Comparison of ENCODE assay signal across 8 cellular contexts in the genomic region with DNA sequence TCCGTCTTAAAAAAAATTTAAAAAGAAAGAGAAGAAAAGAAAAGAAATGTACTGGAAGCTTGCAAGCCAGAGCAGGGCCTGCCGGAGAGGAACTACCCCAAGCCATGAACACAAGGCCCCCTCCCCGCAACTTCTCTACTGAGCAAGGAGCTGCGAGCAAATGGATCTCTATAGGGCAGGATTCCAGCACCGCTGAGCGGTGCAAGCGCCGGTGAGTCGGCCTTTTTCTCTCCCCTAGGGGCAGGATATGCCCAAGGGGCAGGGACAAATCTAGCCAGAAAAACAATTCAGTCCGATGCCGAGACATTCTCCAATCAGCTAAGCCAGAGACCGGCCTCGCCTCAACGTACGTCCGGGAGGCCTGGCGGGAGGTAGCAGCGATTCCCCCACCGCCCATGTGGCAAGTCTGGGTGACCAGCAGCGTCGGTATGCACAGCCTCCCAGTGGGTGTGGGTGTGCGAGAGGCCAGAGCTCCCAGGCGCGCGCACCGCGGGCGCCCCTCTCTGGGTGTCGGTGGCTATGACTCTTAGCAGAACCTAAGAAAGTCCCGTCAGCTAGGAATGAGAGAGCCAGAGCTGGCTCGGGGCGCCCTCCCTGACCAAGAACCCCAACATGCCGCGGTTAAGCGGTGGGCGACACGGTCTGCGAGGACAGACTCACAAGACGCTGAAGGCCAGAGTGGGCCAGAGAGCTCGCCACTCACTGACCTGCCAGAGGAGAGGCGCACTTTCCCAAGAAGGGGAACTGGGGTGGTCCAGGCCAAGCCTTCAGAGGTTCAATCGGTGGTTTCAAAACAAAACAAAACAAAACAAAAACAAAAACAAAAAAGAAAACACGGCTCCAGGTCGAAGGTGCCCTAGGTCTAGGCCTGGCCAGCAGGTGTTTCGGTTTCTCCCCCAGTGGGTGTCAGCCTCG. TPM values are rescaled to one million over a fixed set of nuclear protein-coding genes. Genes with fewer than 3 reads are reported as not detected.
A peak's percentile ranks its signal among the peaks of the same experiment; 100 is the strongest.
DNase-seq lines count a peak whose midpoint lies in the region; ATAC-seq, FAIRE-seq and TF ChIP-seq lines count a peak whose summit lies in the region.
"Had no signal": no experiment of that assay in that cellular context is flagged by ENCODE, and none has a peak within 500 bp of the region (broad histone marks: within the 10 kb centered on the region; RNA-seq: fewer than 3 reads in every experiment).

No MANE protein-coding gene starts in this region.

- FAIRE-seq in K562 (lab: Jason Lieb, UNC) = no peak

- H2BK20ac ChIP-seq in H9 (ENCODE audit: low read depth, low read length, poor library complexity, severe bottlenecking) = no peak overlapping the region

- H3K9ac ChIP-seq in H9 (ENCODE audit: extremely low read depth, insufficient read length, low read length) = peak overlapping the region; percentile 23
- H3K9ac ChIP-seq in K562 (ENCODE audit: insufficient read depth in 1 of 2, low read depth in 2 of 2, low read length in 2 of 2) = no peak overlapping the region
- H3K9ac ChIP-seq in iPS-15b (ENCODE audit: low read depth, low read length) = peak overlapping the region; percentile 37

- peak in 1 of 2 experiments; percentile 52; a peak in 3 of 4 replicates for TF ChIP-seq RAD21 in K562 (CRISPR knock-in tag; conservative IDR thresholded peaks at IDR 0.05 in 1 of 2, IDR thresholded peaks at IDR 0.05 in 1 of 2)

- H3K36me3 ChIP-seq in K562 (ENCODE audit: control insufficient read depth, insufficient read depth, low read length) (no peaks in the 10 kb centered on the region), iPS-15b (ENCODE audit: control insufficient read depth, insufficient read depth, low read length) (no peaks in the 10 kb centered on the region), sigmoid colon (no peaks in the 10 kb centered on the region)

- H3K79me1 ChIP-seq in H9 (ENCODE audit: insufficient read depth, low read depth, low read length, poor library complexity, severe bottlenecking) = no peaks in the 10 kb centered on the region

- H3K9me1 ChIP-seq in K562 (ENCODE audit: control insufficient read depth, insufficient read depth, low read length) = no peaks in the 10 kb centered on the region

- H2BK12ac ChIP-seq in H9 (ENCODE audit: insufficient read length, low read depth, low read length) = no peak overlapping the region

- H3K9me3 Mint-ChIP-seq in H9 = peaks cover 0 to 2% of the 10 kb centered on the region in 2 experiments; a peak in 1 of 5 replicates

- CTCF ChIA-PET in K562 (lab: Yijun Ruan, JAX; ENCODE audit: low intra/inter-chr PET ratio) = no interaction called here

- H3T11ph ChIP-seq in H9 (ENCODE audit: low read length) = no peak overlapping the region

- H2AFZ ChIP-seq in H9 (ENCODE audit: low read length) (no peak overlapping the region), K562 (ENCODE audit: low read depth, low read length) (no peak overlapping the region)

- no peak overlapping the region for H2BK120ac ChIP-seq in H9 (ENCODE audit: low read depth, low read length, poor library complexity, severe bottlenecking)

- no TSS peak for BruUV-seq in K562 (replicated peaks; lab: Mats Ljungman, UMichigan)

- H3K4ac ChIP-seq in H9 (ENCODE audit: low read depth, low read length) = no peak overlapping the region

- DNase-seq in GM04503 (ENCODE audit: low read depth) = peak; percentile 63
- peak; percentile 90 for DNase-seq in H9
- DNase-seq in NCI-H510A treated with DMSO at 0.1 percent for 48 hours (lab: John Stamatoyannopoulos, UW) = peak; percentile 96
- peak; percentile 49 to 60 (median 52) for DNase-seq in K562 (ENCODE audit: extremely low read depth in 1 of 4, low spot score in 3 of 4)
- peak; percentile 79 for DNase-seq in sigmoid colon
- DNase-seq in NAMALWA (ENCODE audit: low spot score) = no peak

- H3K27me3 ChIP-seq in H9 (ENCODE audit: insufficient read depth, low read length) (no peaks in the 10 kb centered on the region), K562 (ENCODE audit: control insufficient read depth in 2 of 2, insufficient read depth in 2 of 2, low read length in 2 of 2) (peaks cover 2 to 18% of the 10 kb centered on the region in 2 experiments; a peak in 4 of 5 replicates), iPS-15b (ENCODE audit: control insufficient read depth, insufficient read depth, low read length) (peaks cover 12% of the 10 kb centered on the region), sigmoid colon (peaks cover 24 to 77% (median 67%) of the 10 kb centered on the region in 3 donors)

- H2BK5ac ChIP-seq in H9 (ENCODE audit: insufficient read length, low read length) = no peak overlapping the region

- no CpG with 5 or more reads among the region's 46 CpGs for WGBS in H9 (ENCODE audit: extremely low coverage, insufficient read length, low lambda C conversion rate)
- 5% methylated on average over 45 of the region's 46 CpGs for WGBS in K562 (ENCODE audit: insufficient coverage, low coverage, missing lambda C conversion rate)
- 3 to 6% methylated on average over 46 of the region's 46 CpGs for WGBS in sigmoid colon, 2 donors

- H3K79me2 ChIP-seq in H9 (ENCODE audit: insufficient read depth, low read length) (peaks cover 2% of the 10 kb centered on the region; the same call in 1 of the 2 replicates), K562 (ENCODE audit: control insufficient read depth, insufficient read depth, low read length) (no peaks in the 10 kb centered on the region)

- peaks cover 43% of the 10 kb centered on the region for H3K23me2 ChIP-seq in H9 (ENCODE audit: insufficient read length, low read depth, low read length, poor library complexity, severe bottlenecking)

- POLR2A ChIA-PET in K562 (lab: Yijun Ruan, JAX) = no interaction called here

- H3K18ac ChIP-seq in H9 (ENCODE audit: insufficient read length, low read depth, low read length) = no peak overlapping the region

- H2BK15ac ChIP-seq in H9 (ENCODE audit: low read depth, low read length) = no peak overlapping the region

- H4K20me1 ChIP-seq in H9 (ENCODE audit: control insufficient read depth, insufficient read depth, insufficient read length) = no peaks in the 10 kb centered on the region
- H4K20me1 ChIP-seq in K562 (replicated peaks; ENCODE audit: control insufficient read depth, insufficient read depth, low read length) = no peaks in the 10 kb centered on the region

- H3K9me3 ChIP-seq in H9 (ENCODE audit: control insufficient read depth, low read depth, low read length) (no peaks in the 10 kb centered on the region), K562 (replicated peaks; ENCODE audit: control insufficient read depth, insufficient read depth, low read depth, low read length) (no peaks in the 10 kb centered on the region), iPS-15b (ENCODE audit: control insufficient read depth, insufficient read depth, low read length) (no peaks in the 10 kb centered on the region), sigmoid colon (no peaks in the 10 kb centered on the region)

- H3K27ac ChIP-seq in H9 (ENCODE audit: insufficient read length, low read depth, low read length) = no peak overlapping the region
- H3K27ac ChIP-seq in K562 (ENCODE audit: extremely low read depth, low read depth, low read length) = no peak overlapping the region
- no peak overlapping the region for H3K27ac ChIP-seq in sigmoid colon

- H3K56ac ChIP-seq in H9 (ENCODE audit: insufficient read length, low read depth, low read length) = no peak overlapping the region

- H3K4me1 Mint-ChIP-seq in H9 = peaks cover 36 to 44% of the 10 kb centered on the region in 2 experiments

- H3K23ac ChIP-seq in H9 (ENCODE audit: insufficient read length, low read depth, low read length) = no peak overlapping the region

- TF ChIP-seq POLR2A in K562 (conservative IDR thresholded peaks at IDR 0.05) (no peak), sigmoid colon (IDR thresholded peaks at IDR 0.05) (no peak)

- H3K4me3 Mint-ChIP-seq in H9 = peak overlapping the region; percentile 77 to 93

- no peak overlapping the region for H4K91ac ChIP-seq in H9 (ENCODE audit: insufficient read length, low read depth, low read length)

- peak; percentile 97 for ATAC-seq in K562

- no peak overlapping the region for H4K5ac ChIP-seq in H9 (ENCODE audit: insufficient read length, low read depth, low read length)

- H2AK5ac ChIP-seq in H9 (ENCODE audit: insufficient read length, low read length) = no peak overlapping the region

- no peak overlapping the region for H4K8ac ChIP-seq in H9 (replicated peaks; ENCODE audit: insufficient read length, low read depth, low read length)

- peak overlapping the region; percentile 86 for H3K4me2 ChIP-seq in H9 (ENCODE audit: insufficient read depth, insufficient read length, low read length)
- H3K4me2 ChIP-seq in K562 (ENCODE audit: insufficient read depth, low read length) = no peak overlapping the region

- H3K36me3 Mint-ChIP-seq in H9 (ENCODE audit: insufficient read depth in 1 of 3, low read depth in 3 of 3) = peaks cover 5 to 14% (median 12%) of the 10 kb centered on the region in 3 experiments; a peak in 5 of 7 replicates

- intact Hi-C loops in K562 (cut with micrococcal nuclease) (no loop called here), sigmoid colon (cut with DNase I) (loop anchor here (2.0 kb wide), 1 partner anchor 530 kb away; no protein-coding TSS in a partner anchor)

- peak overlapping the region in 1 of 3 experiments; percentile 89; a peak in 4 of 7 replicates for H3K27ac Mint-ChIP-seq in H9

- in situ Hi-C loops in K562 (cut with MboI) = no loop called here

- TF ChIP-seq EP300 in K562 (IDR thresholded peaks at IDR 0.05; ENCODE audit: low read length) (no peak), sigmoid colon (IDR thresholded peaks at IDR 0.05) (no peak)

- H3K4me3 ChIP-seq in K562 (no peak overlapping the region), iPS-15b (ENCODE audit: low read depth, low read length) (peak overlapping the region; percentile 81), sigmoid colon (peak overlapping the region; percentile 12 to 50 (median 44))

- H3K14ac ChIP-seq in H9 (ENCODE audit: insufficient read depth, low read length) = 0 out of 2 replicates have a peak overlapping the region, but pooled peaks have one; percentile 58

- H3K4me1 ChIP-seq in H9 (ENCODE audit: insufficient read depth, low read length) (peaks cover 8% of the 10 kb centered on the region; the same call in 1 of the 2 replicates), K562 (replicated peaks in 1 of 2; ENCODE audit: control insufficient read depth in 2 of 2, insufficient read depth in 2 of 2, low read length in 2 of 2) (peaks cover 0 to 10% of the 10 kb centered on the region in 2 experiments; a peak in 2 of 5 replicates), iPS-15b (ENCODE audit: control insufficient read depth, insufficient read depth, low read length) (peaks cover 6% of the 10 kb centered on the region), sigmoid colon (peaks cover 0 to 46% (median 44%) of the 10 kb centered on the region in 4 donors)

- TF ChIP-seq CTCF in H9 (conservative IDR thresholded peaks at IDR 0.05) = peak; percentile 83
- TF ChIP-seq CTCF in K562 (IDR thresholded peaks at IDR 0.05 in 2 of 3, conservative IDR thresholded peaks at IDR 0.05 in 1 of 3; ENCODE audit: insufficient read depth in 2 of 3, low read depth in 1 of 3, low read length in 3 of 3) = peak; percentile 51 to 77 (median 59)
- TF ChIP-seq CTCF in sigmoid colon (IDR thresholded peaks at IDR 0.05) = peak; percentile 34 to 58 (median 44)

- peaks cover 34% of the 10 kb centered on the region for H3K27me3 Mint-ChIP-seq in H9 (ENCODE audit: low read depth)

RNA-seq across cellular contexts. Expression of gene CSMD2, which starts 1.9 kb away (rescaled TPM):
- total RNA-seq in H9 (2021) (5.2 and 6.4 TPM in 2 replicates), K562 (2014; rRNA removed) (not detected in 2 replicates), K562 (2014; rRNA removed; fragmentation: Illumina TruSeq; extraction: Trizol) (not detected in 2 replicates), K562 (2015; rRNA removed; fragmentation: Illumina TruSeq; extraction: Trizol) (0.11 TPM in 1 of 2 replicates, not detected in the other), K562 (2021) (not detected in 2 replicates), sigmoid colon (under 1 TPM; under 0.01 to 0.83 (median 0.22) TPM)
- total RNA-seq in K562 (2011; cell fraction: chromatin; rRNA removed; ENCODE audit: low replicate concordance) = not detected in 2 replicates
- not detected in 2 replicates for total RNA-seq in K562 (2011; cell fraction: nucleolus; rRNA removed)
- total RNA-seq in K562 (2011; cell fraction: nucleoplasm; rRNA removed) = not detected in 2 replicates
- polyA plus RNA-seq in K562 (2011; rRNA removed) (not detected in 2 replicates), K562 (2014; fragmentation: Illumina TruSeq; extraction: Trizol) (not detected in 2 replicates), K562 (2014; fragmentation: Nextera tagmentation; extraction: Ambion mirVana) (not detected), K562 (2014; rRNA removed) (not detected in 2 replicates), sigmoid colon (under 1 TPM; under 0.01 to 0.25 (median under 0.01) TPM)
- polyA plus RNA-seq in K562 (2011; cell fraction: cytosol; rRNA removed) = not detected in 2 replicates
- polyA plus RNA-seq in K562 (2011; cell fraction: nucleus; rRNA removed) = not detected in 2 replicates
- polyA plus RNA-seq in K562 (2012) = 0.01 TPM in 1 of 2 replicates, not detected in the other
- polyA minus RNA-seq in K562 (2011; rRNA and poly(A)+ RNA removed) = not detected in 2 replicates
- polyA minus RNA-seq in K562 (2011; cell fraction: cytosol; rRNA and poly(A)+ RNA removed) = not detected in 2 replicates
- not detected in 2 replicates for polyA minus RNA-seq in K562 (2011; cell fraction: nucleus; rRNA and poly(A)+ RNA removed)

RNA-seq across cellular contexts. Expression of gene C1orf94, which starts 13.6 kb away (rescaled TPM):
- total RNA-seq in H9 (2021) (0.98 and 1.9 TPM in 2 replicates), K562 (2014; rRNA removed) (not detected in 2 replicates), K562 (2014; rRNA removed; fragmentation: Illumina TruSeq; extraction: Trizol) (not detected in 2 replicates), K562 (2015; rRNA removed; fragmentation: Illumina TruSeq; extraction: Trizol) (not detected in 2 replicates), K562 (2021) (not detected in 2 replicates), sigmoid colon (not detected)
- total RNA-seq in K562 (2011; cell fraction: chromatin; rRNA removed; ENCODE audit: low replicate concordance) = not detected in 2 replicates
- total RNA-seq in K562 (2011; cell fraction: nucleolus; rRNA removed) = not detected in 2 replicates
- not detected in 2 replicates for total RNA-seq in K562 (2011; cell fraction: nucleoplasm; rRNA removed)
- polyA plus RNA-seq in K562 (2011; rRNA removed) (not detected in 2 replicates), K562 (2014; fragmentation: Illumina TruSeq; extraction: Trizol) (not detected in 2 replicates), K562 (2014; fragmentation: Nextera tagmentation; extraction: Ambion mirVana) (not detected), K562 (2014; rRNA removed) (not detected in 2 replicates), sigmoid colon (not detected)
- polyA plus RNA-seq in K562 (2011; cell fraction: cytosol; rRNA removed) = not detected in 2 replicates
- not detected in 2 replicates for polyA plus RNA-seq in K562 (2011; cell fraction: nucleus; rRNA removed)
- not detected in 2 replicates for polyA plus RNA-seq in K562 (2012)
- not detected in 2 replicates for polyA minus RNA-seq in K562 (2011; rRNA and poly(A)+ RNA removed)
- not detected in 2 replicates for polyA minus RNA-seq in K562 (2011; cell fraction: cytosol; rRNA and poly(A)+ RNA removed)
- not detected in 2 replicates for polyA minus RNA-seq in K562 (2011; cell fraction: nucleus; rRNA and poly(A)+ RNA removed)
- total RNA-seq: glomerular endothelial cell had no signal

Comparison
In these comparisons a context has a peak if more than half of its experiments do, and no peak if none do; other contexts are left out.
1. H3K9ac ChIP-seq: peak in H9 (single experiment) and iPS-15b (single experiment); none in K562 (0 of 2).
2. Peak in every context shown above with its lines, with median percentiles within 50 percentile points of each other: CTCF ChIP-seq.